In the genomic region with DNA sequence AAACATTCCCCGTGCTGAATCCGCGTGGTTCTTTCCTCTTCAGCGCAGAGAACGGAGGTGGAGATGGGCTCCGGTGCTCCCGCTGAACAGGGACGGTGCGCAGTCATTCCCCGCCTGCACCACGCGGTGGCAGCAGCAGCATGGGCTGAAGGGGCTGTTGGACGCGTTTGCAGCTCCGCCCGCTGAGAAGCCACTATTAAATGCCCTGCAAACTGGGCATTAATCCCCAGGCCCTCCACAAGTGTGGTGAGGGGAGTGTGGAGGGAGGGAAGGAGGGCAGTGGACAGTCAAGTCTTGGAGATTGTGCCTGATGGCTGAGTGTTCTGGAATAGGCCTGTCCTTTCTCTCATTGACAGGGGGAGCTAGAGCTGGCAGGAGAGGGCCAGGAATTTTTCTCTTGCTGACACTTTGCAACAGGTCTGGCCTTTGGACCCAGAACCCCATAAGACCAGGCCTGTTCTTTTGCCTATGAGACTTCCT, we compare ENCODE assay signal across 8 cellular contexts.
A peak's percentile ranks its signal among the peaks of the same experiment; 100 is the strongest.
DNase-seq lines count a peak whose midpoint lies in the region; ATAC-seq and TF ChIP-seq lines count a peak whose summit lies in the region.

No MANE protein-coding gene starts in this region.

- intact Hi-C loops in breast epithelium (cut with DNase I; ENCODE audit: low total_unique reads): no loop called here

- H3K27ac ChIP-seq in WERI-Rb-1: no peak overlapping the region
- peak overlapping the region; percentile 3 to 72 for H3K27ac ChIP-seq in breast epithelium

- no peak for TF ChIP-seq POLR2A in breast epithelium (IDR thresholded peaks at IDR 0.05)

- no peaks in the 10 kb centered on the region for H3K36me3 ChIP-seq in WERI-Rb-1
- no peaks in the 10 kb centered on the region for H3K36me3 ChIP-seq in breast epithelium

- H3K27me3 ChIP-seq in WERI-Rb-1 (ENCODE audit: insufficient read depth, low read depth, severe bottlenecking): peaks cover 35% of the 10 kb centered on the region
- peaks cover 0 to 3% of the 10 kb centered on the region in 2 donors for H3K27me3 ChIP-seq in breast epithelium

- H3K4me3 ChIP-seq in WERI-Rb-1 (ENCODE audit: low read depth, low read length) (no peak overlapping the region), breast epithelium (peak overlapping the region in 2 of 3 donors; percentile 40 to 63)

- H3K4me1 ChIP-seq in breast epithelium: peaks cover 0 to 3% of the 10 kb centered on the region in 2 donors

- DNase-seq in NK-92 treated with Interleukin-12 subunit alpha and Interleukin-12 subunit beta, amount 100 ng/mL, for 24 hours (lab: John Stamatoyannopoulos, UW): peak; percentile 23
- DNase-seq in NK-92 (lab: John Stamatoyannopoulos, UW; ENCODE audit: unreplicated experiment) (no peak), NCI-H2029 (lab: John Stamatoyannopoulos, UW) (peak; percentile 31), WERI-Rb-1 (peak; percentile 71), breast epithelium (ENCODE audit: low spot score in 2 of 2) (peak; percentile 77 to 87), islet precursor cell (peak; percentile 90)
- DNase-seq in stimulated activated CD4-positive, alpha-beta T cell treated with anti-CD3 and anti-CD28 coated beads, Interleukin-12 subunit alpha, Interleukin-12 subunit beta, amount 100 ng/mL, for 4 hours: peak; percentile 72

- ATAC-seq in HG02885 (IDR thresholded peaks at IDR 0.05; ENCODE audit: poor library complexity, unreplicated experiment): peak; percentile 93

- peak; percentile 94 for TF ChIP-seq CTCF in WERI-Rb-1 (IDR thresholded peaks at IDR 0.05; ENCODE audit: low read depth, low read length)
- peak; percentile 83 to 97 (median 94) for TF ChIP-seq CTCF in breast epithelium (IDR thresholded peaks at IDR 0.05)

- no peaks in the 10 kb centered on the region for H3K9me3 ChIP-seq in WERI-Rb-1 (ENCODE audit: severe bottlenecking)
- H3K9me3 ChIP-seq in breast epithelium: no peaks in the 10 kb centered on the region
